ENCODE assay signal across 23 cellular contexts in the genomic region with DNA sequence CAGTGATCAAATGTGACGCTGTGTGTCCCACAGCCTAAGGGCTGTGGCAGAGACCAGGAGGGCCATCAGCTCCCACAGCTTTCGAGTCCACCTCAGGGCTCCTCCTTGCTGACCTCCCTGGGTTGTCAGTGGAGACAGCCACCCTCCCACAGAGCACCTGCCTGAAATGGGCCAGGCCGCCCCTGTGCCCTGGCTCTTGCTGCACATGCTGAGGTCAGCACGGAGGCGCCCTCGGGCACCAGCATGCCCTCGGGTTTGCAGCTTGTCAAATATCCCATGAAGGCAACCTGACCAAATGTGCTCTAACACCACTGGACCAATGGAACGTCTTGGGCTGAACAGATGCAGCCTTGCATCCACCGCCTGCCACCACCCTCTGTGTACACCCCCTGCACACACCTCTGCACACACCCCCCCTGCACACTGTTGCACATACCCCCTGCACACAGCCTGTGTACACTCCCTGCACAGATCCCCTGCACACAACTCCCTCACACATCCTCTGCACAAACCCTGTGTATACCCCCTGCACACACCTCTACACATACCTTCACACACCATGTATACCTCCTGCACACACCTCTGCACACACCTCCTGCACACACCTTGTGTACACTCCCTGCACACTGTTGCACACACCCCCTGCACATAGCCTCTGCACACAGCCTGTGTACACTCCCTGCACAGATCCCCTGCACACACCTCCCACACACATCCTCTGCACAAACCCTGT. TPM values are rescaled to one million over a fixed set of nuclear protein-coding genes. Genes with fewer than 3 reads are reported as not detected.
DNase-seq lines count a peak whose midpoint lies in the region; ATAC-seq, FAIRE-seq and TF ChIP-seq lines count a peak whose summit lies in the region.
"Had no signal": no experiment of that assay in that cellular context is flagged by ENCODE, and none has a peak within 500 bp of the region (broad histone marks: within the 10 kb centered on the region; RNA-seq: fewer than 3 reads in every experiment).

No MANE protein-coding gene starts in this region.

- intact Hi-C loops in CD4-positive, alpha-beta T cell (cut with DNase I, micrococcal nuclease) = loop anchor here (2.0 to 10.0 kb wide), 4 partner anchors 137 to 1182 kb away; partner anchors contain the start of gene EXOC3 (in 1 of the 2)

- peaks cover 11% of the 10 kb centered on the region for H3K36me3 Mint-ChIP-seq in CD4-positive, alpha-beta T cell (ENCODE audit: low read depth)
- H3K36me3 Mint-ChIP-seq in nephron progenitor cell (ENCODE audit: low read depth) = peaks cover 20% of the 10 kb centered on the region

- peaks cover 39% of the 10 kb centered on the region for H3K4me1 Mint-ChIP-seq in CD4-positive, alpha-beta T cell (ENCODE audit: low read depth)
- peaks cover 33% of the 10 kb centered on the region for H3K4me1 Mint-ChIP-seq in nephron progenitor cell

- no peak overlapping the region for H3K27ac Mint-ChIP-seq in CD4-positive, alpha-beta T cell
- no peak overlapping the region for H3K27ac Mint-ChIP-seq in nephron progenitor cell

- H3K27me3 ChIP-seq in CD4-positive, alpha-beta T cell (ENCODE audit: control insufficient read depth, insufficient read depth, low read length) = no peaks in the 10 kb centered on the region
- H3K27me3 ChIP-seq: ascending aorta, BE2C had no signal

- POLR2A ChIA-PET in CD4-positive, alpha-beta T cell (lab: Charles Lee) = no interaction called here

- H3K4me3 Mint-ChIP-seq in CD4-positive, alpha-beta T cell = peak overlapping the region; percentile 87
- peak overlapping the region; percentile 82 for H3K4me3 Mint-ChIP-seq in nephron progenitor cell

- no peak for DNase-seq in CD4-positive, alpha-beta T cell
- no peak for DNase-seq in HTR-8/SVneo (ENCODE audit: insufficient read length, low spot score)
- DNase-seq in coronary artery (ENCODE audit: low spot score) = peak; percentile 58
- DNase-seq in nephron progenitor cell = no peak
- DNase-seq in GM03348 (ENCODE audit: low spot score) = no peak
- DNase-seq: activated CD8-positive, alpha-beta T cell treated with anti-CD3 and anti-CD28 coated beads, Interleukin-2, amount 10 ng/mL, durations not matched to agents 7 days and 5 days; activated gamma-delta T cell treated with Interleukin-2 at 50 U/mL for 16 hours; BE2C; cortex of kidney; DMS 273 treated with DMSO at 0.1 percent for 48 hours; H7; NCI-H1105 treated with DMSO at 0.1 percent for 48 hours; NCI-H82; PC-3; stimulated activated CD4-positive, alpha-beta T cell treated with anti-CD3 and anti-CD28 coated beads, Interleukin-4, amount 100 ng/mL, for 1 hour; substantia nigra had no signal

- H3K9me3 Mint-ChIP-seq in CD4-positive, alpha-beta T cell = no peaks in the 10 kb centered on the region
- peaks cover 21% of the 10 kb centered on the region for H3K9me3 Mint-ChIP-seq in nephron progenitor cell

- H3K27ac ChIP-seq in CD4-positive, alpha-beta T cell (ENCODE audit: low read depth, low read length) = no peak overlapping the region
- no peak overlapping the region for H3K27ac ChIP-seq in coronary artery
- H3K27ac ChIP-seq: ascending aorta, epithelial cell of prostate had no signal

- ATAC-seq in CD4-positive, alpha-beta T cell (ENCODE audit: poor library complexity) = no peak
- ATAC-seq in GM21786 (IDR thresholded peaks at IDR 0.05; ENCODE audit: unreplicated experiment) (no peak), GM19023 (IDR thresholded peaks at IDR 0.05; ENCODE audit: unreplicated experiment) (no peak)
- ATAC-seq: activated CD8-positive, alpha-beta T cell treated with anti-CD3 and anti-CD28 coated beads, Interleukin-2, amount 10 ng/mL, durations not matched to agents 7 days and 5 days; left colon; mucosa of descending colon; PC-3 had no signal

- CTCF ChIA-PET in CD4-positive, alpha-beta T cell (lab: Charles Lee) = no interaction called here

- no peaks in the 10 kb centered on the region for H3K9me3 ChIP-seq in CD4-positive, alpha-beta T cell (ENCODE audit: control insufficient read depth, low read length)
- H3K9me3 ChIP-seq: ascending aorta, mucosa of descending colon had no signal

- TF ChIP-seq CTCF in CD4-positive, alpha-beta T cell (IDR thresholded peaks at IDR 0.05) = no peak
- TF ChIP-seq CTCF in coronary artery (IDR thresholded peaks at IDR 0.05) = no peak
- no peak for TF ChIP-seq CTCF in nephron progenitor cell (IDR thresholded peaks at IDR 0.05)

- no peak overlapping the region for H3K4me3 ChIP-seq in coronary artery
- H3K4me3 ChIP-seq: ascending aorta, mucosa of descending colon had no signal

- H3K27me3 Mint-ChIP-seq in CD4-positive, alpha-beta T cell = peaks cover 16% of the 10 kb centered on the region
- H3K27me3 Mint-ChIP-seq in nephron progenitor cell (ENCODE audit: low read depth, poor library complexity) = peaks cover 16% of the 10 kb centered on the region

- FAIRE-seq in HTR-8/SVneo (lab: Jason Lieb, UNC) = peak; percentile 82
- FAIRE-seq: frontal cortex had no signal

RNA-seq across cellular contexts. Expression of gene CEP72, which starts 2.0 kb away (rescaled TPM):
- total RNA-seq in CD4-positive, alpha-beta T cell = 1 to 10 TPM; 7.6 to 8.0 TPM
